In genomic region chr3:14411166-14411526, GRCh38 we compare ENCODE assay signal across 10 cellular contexts. TPM values are rescaled to one million over a fixed set of nuclear protein-coding genes. Genes with fewer than 3 reads are reported as not detected.
DNase-seq lines count a peak whose midpoint lies in the region; ATAC-seq and TF ChIP-seq lines count a peak whose summit lies in the region.
"Had no signal": no experiment of that assay in that cellular context is flagged by ENCODE, and none has a peak within 500 bp of the region (broad histone marks: within the 10 kb centered on the region; RNA-seq: fewer than 3 reads in every experiment).

No MANE protein-coding gene starts in this region.

- H3K9me3 Mint-ChIP-seq in activated T-cell treated with anti-CD3 and anti-CD28 coated beads, Interleukin-2, amount 50 U/mL, for 72 hours: no peaks in the 10 kb centered on the region
- H3K9me3 Mint-ChIP-seq in endodermal cell: no peaks in the 10 kb centered on the region
- H3K9me3 Mint-ChIP-seq in stimulated activated effector memory CD8-positive, alpha-beta T cell treated with anti-CD3 and anti-CD28 coated beads, Interleukin-12 subunit alpha, Interleukin-12 subunit beta, amount 100 ng/mL, for 72 hours: no peaks in the 10 kb centered on the region

- H3K27ac ChIP-seq in SJSA1 (peak overlapping the region; percentile 81), endodermal cell (ENCODE audit: low read depth, low read length) (no peak overlapping the region)
- H3K27ac ChIP-seq: colonic mucosa, KMS-11 had no signal

- DNase-seq in activated T-cell treated with anti-CD3 and anti-CD28 coated beads, Interleukin-2, amount 50 U/mL, for 72 hours: no peak
- DNase-seq in activated T-cell treated with anti-CD3 and anti-CD28 coated beads, Interleukin-2, amount 50 U/mL, for 1 hour: no peak
- DNase-seq in SJSA1 (ENCODE audit: low read depth in 1 of 2, low spot score in 2 of 2) (no peak), endodermal cell (no peak), MV-4-11 (lab: John Stamatoyannopoulos, UW) (no peak), NCI-H2107 treated with DMSO at 0.1 percent for 48 hours (lab: John Stamatoyannopoulos, UW; ENCODE audit: unreplicated experiment) (no peak)
- DNase-seq in stimulated activated effector memory CD8-positive, alpha-beta T cell treated with anti-CD3 and anti-CD28 coated beads, Interleukin-12 subunit alpha, Interleukin-12 subunit beta, amount 100 ng/mL, for 72 hours (ENCODE audit: low spot score in 2 of 2): no peak
- DNase-seq: colonic mucosa had no signal

- H3K4me3 Mint-ChIP-seq in activated T-cell treated with anti-CD3 and anti-CD28 coated beads, Interleukin-2, amount 50 U/mL, for 72 hours: no peak overlapping the region
- H3K4me3 Mint-ChIP-seq in endodermal cell: no peak overlapping the region
- H3K4me3 Mint-ChIP-seq in stimulated activated effector memory CD8-positive, alpha-beta T cell treated with anti-CD3 and anti-CD28 coated beads, Interleukin-12 subunit alpha, Interleukin-12 subunit beta, amount 100 ng/mL, for 72 hours: no peak overlapping the region

- H3K36me3 ChIP-seq in SJSA1 (peaks cover 51% of the 10 kb centered on the region), endodermal cell (ENCODE audit: control insufficient read depth, insufficient read depth, low read length) (peaks cover 10% of the 10 kb centered on the region)
- H3K36me3 ChIP-seq: colonic mucosa had no signal

- H3K36me3 Mint-ChIP-seq in activated T-cell treated with anti-CD3 and anti-CD28 coated beads, Interleukin-2, amount 50 U/mL, for 72 hours (ENCODE audit: insufficient read depth in 2 of 2): peaks cover 0 to 14% of the 10 kb centered on the region in 2 donors
- peaks cover 25% of the 10 kb centered on the region for H3K36me3 Mint-ChIP-seq in endodermal cell (ENCODE audit: low read depth)
- peaks cover 55% of the 10 kb centered on the region for H3K36me3 Mint-ChIP-seq in stimulated activated effector memory CD8-positive, alpha-beta T cell treated with anti-CD3 and anti-CD28 coated beads, Interleukin-12 subunit alpha, Interleukin-12 subunit beta, amount 100 ng/mL, for 72 hours

- H3K27me3 ChIP-seq in SJSA1 (replicated peaks) (no peaks in the 10 kb centered on the region), endodermal cell (ENCODE audit: control insufficient read depth, insufficient read depth, low read length, poor library complexity, severe bottlenecking) (no peaks in the 10 kb centered on the region)
- H3K27me3 ChIP-seq: colonic mucosa had no signal

- H3K4me1 Mint-ChIP-seq in activated T-cell treated with anti-CD3 and anti-CD28 coated beads, Interleukin-2, amount 50 U/mL, for 72 hours (ENCODE audit: low read depth): peaks cover 45% of the 10 kb centered on the region
- peaks cover 22% of the 10 kb centered on the region for H3K4me1 Mint-ChIP-seq in endodermal cell
- peaks cover 56% of the 10 kb centered on the region for H3K4me1 Mint-ChIP-seq in stimulated activated effector memory CD8-positive, alpha-beta T cell treated with anti-CD3 and anti-CD28 coated beads, Interleukin-12 subunit alpha, Interleukin-12 subunit beta, amount 100 ng/mL, for 72 hours

- TF ChIP-seq CTCF in endodermal cell (conservative IDR thresholded peaks at IDR 0.05): no peak

- H3K9me3 ChIP-seq in SJSA1 (replicated peaks) (no peaks in the 10 kb centered on the region), endodermal cell (ENCODE audit: control insufficient read depth, low read length) (no peaks in the 10 kb centered on the region)
- H3K9me3 ChIP-seq: colonic mucosa had no signal

- H3K4me1 ChIP-seq in SJSA1 (replicated peaks) (peaks cover 82% of the 10 kb centered on the region), endodermal cell (ENCODE audit: control insufficient read depth, insufficient read depth, low read length) (peaks cover 7% of the 10 kb centered on the region)
- H3K4me1 ChIP-seq: colonic mucosa had no signal

- ATAC-seq in activated T-cell treated with anti-CD3 and anti-CD28 coated beads, Interleukin-2, amount 50 U/mL, for 72 hours (replicated peaks in 1 of 2): no peak
- no peak for ATAC-seq in stimulated activated effector memory CD8-positive, alpha-beta T cell treated with anti-CD3 and anti-CD28 coated beads, Interleukin-12 subunit alpha, Interleukin-12 subunit beta, amount 100 ng/mL, for 72 hours
- ATAC-seq in GM21576 (IDR thresholded peaks at IDR 0.05; ENCODE audit: unreplicated experiment): no peak

- H3K27me3 Mint-ChIP-seq in activated T-cell treated with anti-CD3 and anti-CD28 coated beads, Interleukin-2, amount 50 U/mL, for 72 hours (ENCODE audit: low read depth): no peaks in the 10 kb centered on the region
- no peaks in the 10 kb centered on the region for H3K27me3 Mint-ChIP-seq in endodermal cell (ENCODE audit: insufficient read depth)

- WGBS in endodermal cell (ENCODE audit: insufficient coverage in 1 of 2, insufficient read length in 1 of 2), 2 experiments: 92 to 95% methylated on average over 9 of the region's 9 CpGs

- H3K4me3 ChIP-seq in SJSA1 (no peak overlapping the region), endodermal cell (ENCODE audit: low read length) (no peak overlapping the region)
- H3K4me3 ChIP-seq: colonic mucosa had no signal

- H3K27ac Mint-ChIP-seq in activated T-cell treated with anti-CD3 and anti-CD28 coated beads, Interleukin-2, amount 50 U/mL, for 72 hours: peak overlapping the region; percentile 13
- peak overlapping the region; percentile 68 for H3K27ac Mint-ChIP-seq in endodermal cell
- H3K27ac Mint-ChIP-seq in stimulated activated effector memory CD8-positive, alpha-beta T cell treated with anti-CD3 and anti-CD28 coated beads, Interleukin-12 subunit alpha, Interleukin-12 subunit beta, amount 100 ng/mL, for 72 hours: peak overlapping the region; percentile 74

- H3K9ac ChIP-seq in endodermal cell (ENCODE audit: extremely low read depth, low read length, poor library complexity, severe bottlenecking): no peak overlapping the region
- H3K9ac ChIP-seq: KMS-11 had no signal

RNA-seq across cellular contexts. Expression of gene SLC6A6, which starts 8.7 kb away (rescaled TPM):
- total RNA-seq in activated T-cell treated with anti-CD3 and anti-CD28 coated beads, Interleukin-2, amount 50 U/mL, for 72 hours: 10 to 100 TPM; 35.4 to 39.2 TPM
- 36.0 and 49.4 TPM in 2 replicates for total RNA-seq in SJSA1 (2014; rRNA removed; shearing (Covaris generic))
- total RNA-seq in endodermal cell: 10 to 100 TPM; 43.1 to 56.5 TPM
- 25.6 TPM for polyA plus RNA-seq in endodermal cell (2013, experiment 1 of 2)
- polyA plus RNA-seq in endodermal cell (2013, experiment 2 of 2): 24.6 TPM

Comparison
In these comparisons a context has a peak if more than half of its experiments do, and no peak if none do; other contexts are left out.
1. H3K27ac Mint-ChIP-seq: peak in every context shown above with its lines; median percentile 74 in stimulated activated effector memory CD8-positive, alpha-beta T cell treated with anti-CD3 and anti-CD28 coated beads, Interleukin-12 subunit alpha, Interleukin-12 subunit beta, amount 100 ng/mL, for 72 hours; 68 in endodermal cell; 13 in activated T-cell treated with anti-CD3 and anti-CD28 coated beads, Interleukin-2, amount 50 U/mL, for 72 hours.